ENCODE assay signal across 1 cellular context in the genomic region with DNA sequence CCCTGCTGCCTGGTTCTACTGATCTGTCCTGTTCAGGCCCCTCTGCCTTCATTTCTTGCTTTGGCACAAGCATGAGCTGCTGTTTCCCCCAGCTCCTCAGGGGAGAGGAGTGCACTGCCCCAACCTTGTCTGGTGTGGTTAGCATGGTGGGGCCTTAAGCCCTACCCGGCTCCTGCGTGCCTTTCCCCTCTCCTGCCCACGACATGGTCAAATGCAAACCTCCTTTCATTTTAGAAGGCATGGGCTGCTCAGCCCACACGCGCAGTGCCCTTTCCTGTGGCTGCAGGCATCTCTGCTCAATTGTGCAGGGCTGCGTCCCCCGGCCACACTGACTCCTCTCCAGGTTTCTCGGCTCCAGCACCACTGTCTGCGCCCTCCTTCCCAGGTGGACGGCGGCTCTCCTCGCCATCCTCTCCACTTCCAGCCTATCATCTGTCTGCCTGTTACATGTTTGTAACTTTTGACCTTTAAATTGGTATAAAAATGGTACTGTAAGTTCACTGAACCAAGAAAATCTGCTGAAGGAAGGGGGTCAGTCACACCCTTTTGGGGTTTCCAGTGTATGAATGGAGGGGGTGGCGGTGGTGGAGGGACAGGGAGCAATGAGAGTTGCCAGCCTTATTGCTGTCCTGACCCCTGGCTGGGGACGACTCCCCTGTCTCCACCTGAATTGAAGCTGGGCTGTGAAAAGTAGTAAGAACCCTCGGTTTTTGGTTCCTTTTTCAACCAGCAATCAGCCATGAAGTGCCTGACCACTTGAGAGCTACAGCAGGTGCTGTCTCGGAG.
TF ChIP-seq lines count a peak whose summit lies in the region.

No MANE protein-coding gene starts in this region.

TF ChIP-seq in WTC11, 78 proteins besides CTCF, POLR2A, EP300 and RAD21:
- TF ChIP-seq, protein P1, sequence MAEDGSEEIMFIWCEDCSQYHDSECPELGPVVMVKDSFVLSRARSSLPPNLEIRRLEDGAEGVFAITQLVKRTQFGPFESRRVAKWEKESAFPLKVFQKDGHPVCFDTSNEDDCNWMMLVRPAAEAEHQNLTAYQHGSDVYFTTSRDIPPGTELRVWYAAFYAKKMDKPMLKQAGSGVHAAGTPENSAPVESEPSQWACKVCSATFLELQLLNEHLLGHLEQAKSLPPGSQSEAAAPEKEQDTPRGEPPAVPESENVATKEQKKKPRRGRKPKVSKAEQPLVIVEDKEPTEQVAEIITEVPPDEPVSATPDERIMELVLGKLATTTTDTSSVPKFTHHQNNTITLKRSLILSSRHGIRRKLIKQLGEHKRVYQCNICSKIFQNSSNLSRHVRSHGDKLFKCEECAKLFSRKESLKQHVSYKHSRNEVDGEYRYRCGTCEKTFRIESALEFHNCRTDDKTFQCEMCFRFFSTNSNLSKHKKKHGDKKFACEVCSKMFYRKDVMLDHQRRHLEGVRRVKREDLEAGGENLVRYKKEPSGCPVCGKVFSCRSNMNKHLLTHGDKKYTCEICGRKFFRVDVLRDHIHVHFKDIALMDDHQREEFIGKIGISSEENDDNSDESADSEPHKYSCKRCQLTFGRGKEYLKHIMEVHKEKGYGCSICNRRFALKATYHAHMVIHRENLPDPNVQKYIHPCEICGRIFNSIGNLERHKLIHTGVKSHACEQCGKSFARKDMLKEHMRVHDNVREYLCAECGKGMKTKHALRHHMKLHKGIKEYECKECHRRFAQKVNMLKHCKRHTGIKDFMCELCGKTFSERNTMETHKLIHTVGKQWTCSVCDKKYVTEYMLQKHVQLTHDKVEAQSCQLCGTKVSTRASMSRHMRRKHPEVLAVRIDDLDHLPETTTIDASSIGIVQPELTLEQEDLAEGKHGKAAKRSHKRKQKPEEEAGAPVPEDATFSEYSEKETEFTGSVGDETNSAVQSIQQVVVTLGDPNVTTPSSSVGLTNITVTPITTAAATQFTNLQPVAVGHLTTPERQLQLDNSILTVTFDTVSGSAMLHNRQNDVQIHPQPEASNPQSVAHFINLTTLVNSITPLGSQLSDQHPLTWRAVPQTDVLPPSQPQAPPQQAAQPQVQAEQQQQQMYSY (CRISPR knock-in tag; IDR thresholded peaks at IDR 0.05): no peak
- TF ChIP-seq, protein P2, sequence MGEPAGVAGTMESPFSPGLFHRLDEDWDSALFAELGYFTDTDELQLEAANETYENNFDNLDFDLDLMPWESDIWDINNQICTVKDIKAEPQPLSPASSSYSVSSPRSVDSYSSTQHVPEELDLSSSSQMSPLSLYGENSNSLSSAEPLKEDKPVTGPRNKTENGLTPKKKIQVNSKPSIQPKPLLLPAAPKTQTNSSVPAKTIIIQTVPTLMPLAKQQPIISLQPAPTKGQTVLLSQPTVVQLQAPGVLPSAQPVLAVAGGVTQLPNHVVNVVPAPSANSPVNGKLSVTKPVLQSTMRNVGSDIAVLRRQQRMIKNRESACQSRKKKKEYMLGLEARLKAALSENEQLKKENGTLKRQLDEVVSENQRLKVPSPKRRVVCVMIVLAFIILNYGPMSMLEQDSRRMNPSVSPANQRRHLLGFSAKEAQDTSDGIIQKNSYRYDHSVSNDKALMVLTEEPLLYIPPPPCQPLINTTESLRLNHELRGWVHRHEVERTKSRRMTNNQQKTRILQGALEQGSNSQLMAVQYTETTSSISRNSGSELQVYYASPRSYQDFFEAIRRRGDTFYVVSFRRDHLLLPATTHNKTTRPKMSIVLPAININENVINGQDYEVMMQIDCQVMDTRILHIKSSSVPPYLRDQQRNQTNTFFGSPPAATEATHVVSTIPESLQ (CRISPR knock-in tag; IDR thresholded peaks at IDR 0.05): no peak
- no peak for TF ChIP-seq SMAD4 (CRISPR knock-in tag; IDR thresholded peaks at IDR 0.05)
- TF ChIP-seq CREB1 (CRISPR knock-in tag; IDR thresholded peaks at IDR 0.05): no peak
- TF ChIP-seq, protein P3, sequence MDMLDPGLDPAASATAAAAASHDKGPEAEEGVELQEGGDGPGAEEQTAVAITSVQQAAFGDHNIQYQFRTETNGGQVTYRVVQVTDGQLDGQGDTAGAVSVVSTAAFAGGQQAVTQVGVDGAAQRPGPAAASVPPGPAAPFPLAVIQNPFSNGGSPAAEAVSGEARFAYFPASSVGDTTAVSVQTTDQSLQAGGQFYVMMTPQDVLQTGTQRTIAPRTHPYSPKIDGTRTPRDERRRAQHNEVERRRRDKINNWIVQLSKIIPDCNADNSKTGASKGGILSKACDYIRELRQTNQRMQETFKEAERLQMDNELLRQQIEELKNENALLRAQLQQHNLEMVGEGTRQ (CRISPR knock-in tag; IDR thresholded peaks at IDR 0.05): no peak
- no peak for TF ChIP-seq NFYB (CRISPR knock-in tag; conservative IDR thresholded peaks at IDR 0.05; ENCODE audit: low read depth)
- TF ChIP-seq RELA (CRISPR knock-in tag; IDR thresholded peaks at IDR 0.05; ENCODE audit: borderline replicate concordance): no peak
- no peak for TF ChIP-seq NR1H2 (CRISPR knock-in tag; IDR thresholded peaks at IDR 0.05)
- TF ChIP-seq, protein P4, sequence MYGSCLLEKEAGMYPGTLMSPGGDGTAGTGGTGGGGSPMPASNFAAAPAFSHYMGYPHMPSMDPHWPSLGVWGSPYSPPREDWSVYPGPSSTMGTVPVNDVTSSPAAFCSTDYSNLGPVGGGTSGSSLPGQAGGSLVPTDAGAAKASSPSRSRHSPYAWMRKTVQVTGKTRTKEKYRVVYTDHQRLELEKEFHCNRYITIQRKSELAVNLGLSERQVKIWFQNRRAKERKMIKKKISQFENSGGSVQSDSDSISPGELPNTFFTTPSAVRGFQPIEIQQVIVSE (CRISPR knock-in tag; IDR thresholded peaks at IDR 0.05; ENCODE audit: borderline replicate concordance): no peak
- TF ChIP-seq, protein P5, sequence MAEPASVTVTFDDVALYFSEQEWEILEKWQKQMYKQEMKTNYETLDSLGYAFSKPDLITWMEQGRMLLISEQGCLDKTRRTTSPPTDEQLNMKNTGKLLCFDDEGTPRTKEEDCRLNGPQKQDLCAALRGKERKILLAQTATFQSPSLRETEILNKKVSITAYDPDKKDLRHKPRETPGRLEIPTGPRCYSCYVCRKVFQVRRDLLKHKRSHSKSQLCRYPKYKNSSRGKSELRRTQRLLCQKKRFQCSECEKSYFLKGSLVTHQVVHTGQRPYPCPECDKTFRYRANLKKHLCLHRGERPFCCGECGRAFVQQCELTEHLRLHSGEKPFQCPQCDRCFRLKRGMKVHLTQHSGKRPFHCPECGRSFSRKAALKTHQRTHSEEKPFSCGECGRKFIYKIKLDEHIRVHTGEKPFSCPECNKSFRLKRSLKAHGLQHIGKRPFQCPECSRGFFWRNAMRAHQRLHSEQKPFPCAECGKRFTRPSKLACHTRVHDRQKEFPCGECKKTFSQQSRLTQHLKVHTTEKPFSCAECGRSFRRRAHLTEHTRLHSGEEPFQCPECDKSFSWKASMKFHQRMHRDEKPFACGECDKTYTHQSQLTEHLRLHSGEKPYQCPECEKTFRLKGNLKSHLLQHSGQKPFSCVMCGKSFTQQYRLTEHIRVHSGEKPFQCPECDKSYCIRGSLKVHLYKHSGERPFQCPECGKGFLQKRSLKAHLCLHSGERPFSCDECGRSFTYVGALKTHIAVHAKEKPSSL (CRISPR knock-in tag; conservative IDR thresholded peaks at IDR 0.05): no peak
- TF ChIP-seq, protein P6, sequence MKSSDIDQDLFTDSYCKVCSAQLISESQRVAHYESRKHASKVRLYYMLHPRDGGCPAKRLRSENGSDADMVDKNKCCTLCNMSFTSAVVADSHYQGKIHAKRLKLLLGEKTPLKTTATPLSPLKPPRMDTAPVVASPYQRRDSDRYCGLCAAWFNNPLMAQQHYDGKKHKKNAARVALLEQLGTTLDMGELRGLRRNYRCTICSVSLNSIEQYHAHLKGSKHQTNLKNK (CRISPR knock-in tag; IDR thresholded peaks at IDR 0.05): no peak
- no peak for TF ChIP-seq ZBTB21 (CRISPR knock-in tag; IDR thresholded peaks at IDR 0.05; ENCODE audit: borderline replicate concordance)
